Comparison of ENCODE assay signal across 18 cellular contexts in genomic region chr3:117788499-117788898, GRCh38.
DNase-seq lines count a peak whose midpoint lies in the region; ATAC-seq, FAIRE-seq and TF ChIP-seq lines count a peak whose summit lies in the region.
"Had no signal": no experiment of that assay in that cellular context is flagged by ENCODE, and none has a peak within 500 bp of the region (broad histone marks: within the 10 kb centered on the region; RNA-seq: fewer than 3 reads in every experiment).

No MANE protein-coding gene starts in this region.

- TF ChIP-seq POLR2A in H1 (IDR thresholded peaks at IDR 0.05; ENCODE audit: control extremely low read depth in 1 of 2, low read depth in 2 of 2, low read length in 2 of 2): no peak

- no peak overlapping the region for H2BK12ac ChIP-seq in H1 (ENCODE audit: low read depth, low read length)
- H2BK12ac ChIP-seq in mesenchymal stem cell (ENCODE audit: low read length in 2 of 2): no peak overlapping the region

- no peaks in the 10 kb centered on the region for H3K4me1 Mint-ChIP-seq in CD8-positive, alpha-beta T cell (ENCODE audit: low read depth)
- H3K4me1 Mint-ChIP-seq: CD4-positive, CD25-positive, alpha-beta regulatory T cell had no signal

- no peak overlapping the region for H2BK20ac ChIP-seq in H1 (ENCODE audit: low read length)

- TF ChIP-seq RAD21 in H1 (IDR thresholded peaks at IDR 0.05 in 1 of 2, conservative IDR thresholded peaks at IDR 0.05 in 1 of 2; ENCODE audit: low read depth in 2 of 2, low read length in 2 of 2): no peak

- no peak overlapping the region for H3K4me3 Mint-ChIP-seq in CD8-positive, alpha-beta T cell
- H3K4me3 Mint-ChIP-seq: CD4-positive, CD25-positive, alpha-beta regulatory T cell had no signal

- no peak overlapping the region for H2BK15ac ChIP-seq in H1 (ENCODE audit: low read length)
- no peak overlapping the region for H2BK15ac ChIP-seq in mesenchymal stem cell (ENCODE audit: low read depth, poor library complexity, severe bottlenecking)

- H3K23me2 ChIP-seq in H1 (ENCODE audit: low read depth, low read length): no peaks in the 10 kb centered on the region; the same call in 1 of the 2 replicates

- H2BK120ac ChIP-seq in H1 (replicated peaks; ENCODE audit: low read depth, low read length) (no peak overlapping the region), mesenchymal stem cell (ENCODE audit: low read depth, low read length) (no peak overlapping the region)

- no peak for FAIRE-seq in H1 (lab: Jason Lieb, UNC)
- FAIRE-seq: GM12892 had no signal

- H2AFZ ChIP-seq in H1 (ENCODE audit: low read length) (no peak overlapping the region), mesenchymal stem cell (ENCODE audit: low read depth, low read length) (no peak overlapping the region)
- H2AFZ ChIP-seq: PC-9 had no signal

- H3K36me3 Mint-ChIP-seq in CD8-positive, alpha-beta T cell: no peaks in the 10 kb centered on the region
- H3K36me3 Mint-ChIP-seq: CD4-positive, CD25-positive, alpha-beta regulatory T cell had no signal

- CTCF ChIA-PET in H1 (lab: Charles Lee; ENCODE audit: partially characterized antibody): interaction anchor here (0.7 to 1.3 kb wide), 3 partner anchors 11 to 171 kb away, joined by 3 read pairs; no protein-coding TSS in a partner anchor
- CTCF ChIA-PET in CD8-positive, alpha-beta T cell (lab: Charles Lee): no interaction called here

- H4K5ac ChIP-seq in H1 (ENCODE audit: insufficient read length, low read depth, low read length): no peak overlapping the region

- H3K27ac Mint-ChIP-seq in CD8-positive, alpha-beta T cell: no peak overlapping the region
- H3K27ac Mint-ChIP-seq: CD4-positive, CD25-positive, alpha-beta regulatory T cell had no signal

- H3K14ac ChIP-seq in H1 (ENCODE audit: insufficient read length) (no peak overlapping the region), mesenchymal stem cell (ENCODE audit: low read length in 2 of 2) (no peak overlapping the region)

- H3K36me3 ChIP-seq in HUES48 (ENCODE audit: control insufficient read depth, insufficient read depth, low read length) (no peaks in the 10 kb centered on the region), H1 (ENCODE audit: control insufficient read depth in 2 of 4, insufficient read depth in 4 of 4, low read length in 3 of 4) (no peaks in the 10 kb centered on the region), mesenchymal stem cell (ENCODE audit: control insufficient read depth in 1 of 2, insufficient read depth in 2 of 2, low read depth in 1 of 2, low read length in 2 of 2) (no peaks in the 10 kb centered on the region), MG63 (no peaks in the 10 kb centered on the region)
- no peaks in the 10 kb centered on the region for H3K36me3 ChIP-seq in CD8-positive, alpha-beta T cell (ENCODE audit: insufficient read depth, low read length)
- H3K36me3 ChIP-seq: SJCRH30 had no signal

- H3K4me2 ChIP-seq in H1 (ENCODE audit: insufficient read depth in 1 of 2, low read depth in 2 of 2, low read length in 2 of 2) (peak overlapping the region; percentile 4 to 45; a peak in 2 of 4 replicates), mesenchymal stem cell (ENCODE audit: low read length, poor library complexity, severe bottlenecking) (no peak overlapping the region)
- H3K4me2 ChIP-seq: PC-9 had no signal

- H3K9me3 ChIP-seq in HUES48 (ENCODE audit: control insufficient read depth, insufficient read depth, low read length): no peaks in the 10 kb centered on the region
- H3K9me3 ChIP-seq in H1 (ENCODE audit: insufficient read depth in 2 of 2, low read depth in 1 of 2, low read length in 1 of 2): no peaks in the 10 kb centered on the region
- no peaks in the 10 kb centered on the region for H3K9me3 ChIP-seq in mesenchymal stem cell (ENCODE audit: control insufficient read depth, low read length)
- no peaks in the 10 kb centered on the region for H3K9me3 ChIP-seq in CD8-positive, alpha-beta T cell (ENCODE audit: low read length)
- H3K9me3 ChIP-seq in MG63: no peaks in the 10 kb centered on the region
- H3K9me3 ChIP-seq: SJCRH30 had no signal

- H4K20me1 ChIP-seq in H1 (replicated peaks in 1 of 2; ENCODE audit: control insufficient read depth in 1 of 2, insufficient read depth in 2 of 2, low read length in 2 of 2): no peaks in the 10 kb centered on the region

- intact Hi-C loops in CD8-positive, alpha-beta T cell (cut with DNase I, micrococcal nuclease): no loop called here

- no peaks in the 10 kb centered on the region for H3K79me1 ChIP-seq in H1 (ENCODE audit: low read depth, low read length)
- H3K79me1 ChIP-seq in mesenchymal stem cell (replicated peaks; ENCODE audit: low read length, poor library complexity, severe bottlenecking): peaks cover 2% of the 10 kb centered on the region

- DNase-seq in Daoy (ENCODE audit: low read depth) (peak; percentile 5), H1 (ENCODE audit: low read depth in 1 of 2, low spot score in 2 of 2) (peak in 1 of 2 experiments; percentile 47), mesenchymal stem cell (no peak), MG63 (no peak)
- no peak for DNase-seq in CD8-positive, alpha-beta T cell
- DNase-seq: Calu3; CD4-positive, CD25-positive, alpha-beta regulatory T cell; GDM1; NCI-H1417 treated with DMSO at 0.1 percent for 48 hours; NCI-H1930; NCI-H2171; NCI-H748 treated with DMSO at 0.1 percent for 48 hours; PC-9; SJCRH30 had no signal

- no peak for TF ChIP-seq CTCF in H1 (IDR thresholded peaks at IDR 0.05; ENCODE audit: control extremely low read depth in 1 of 3, insufficient read depth in 1 of 3, low read depth in 1 of 3, low read length in 3 of 3)
- no peak for TF ChIP-seq CTCF in CD8-positive, alpha-beta T cell (IDR thresholded peaks at IDR 0.05)

- no peaks in the 10 kb centered on the region for H3K79me2 ChIP-seq in H1 (ENCODE audit: control insufficient read depth in 1 of 2, insufficient read depth in 2 of 2, low read length in 2 of 2)

- H3K56ac ChIP-seq in H1 (replicated peaks; ENCODE audit: insufficient read length, low read depth, low read length): no peak overlapping the region

- 94% methylated on average over 3 of the region's 3 CpGs; no CpG with 5 or more reads in 1 of the 2 experiments for WGBS in H1 (ENCODE audit: extremely low coverage in 1 of 2, insufficient coverage in 1 of 2, insufficient read length in 1 of 2, insufficient replicate concordance in 2 of 2, low coverage in 1 of 2, low lambda C conversion rate in 2 of 2, missing lambda C conversion rate in 1 of 2), 2 experiments
- WGBS in mesenchymal stem cell: 80% methylated on average over 3 of the region's 3 CpGs

- peak overlapping the region; percentile 46 for H3K27ac ChIP-seq in HUES48 (ENCODE audit: low read depth, low read length)
- no peak overlapping the region for H3K27ac ChIP-seq in H1 (ENCODE audit: low read depth, low read length)
- H3K27ac ChIP-seq in mesenchymal stem cell (ENCODE audit: low read length, poor library complexity, severe bottlenecking): peak overlapping the region; percentile 78
- no peak overlapping the region for H3K27ac ChIP-seq in CD8-positive, alpha-beta T cell (ENCODE audit: low read depth, low read length)
- H3K27ac ChIP-seq: PC-9, SJCRH30 had no signal

- H4K8ac ChIP-seq in H1 (ENCODE audit: extremely low read depth, insufficient read depth, low read length): no peak overlapping the region
- no peak overlapping the region for H4K8ac ChIP-seq in mesenchymal stem cell (ENCODE audit: low read length)

- POLR2A ChIA-PET in H1 (lab: Charles Lee; ENCODE audit: partially characterized antibody): interaction anchor here (0.7 kb wide), 1 partner anchor 9 kb away, joined by 3 read pairs; no protein-coding TSS in a partner anchor
- POLR2A ChIA-PET in CD8-positive, alpha-beta T cell (lab: Charles Lee): no interaction called here

- no peak overlapping the region for H2AK5ac ChIP-seq in H1 (ENCODE audit: low read depth, low read length)
- H2AK5ac ChIP-seq in mesenchymal stem cell (ENCODE audit: low read length, severe bottlenecking): peak overlapping the region; percentile 63

- no peak overlapping the region for H3K4me3 ChIP-seq in HUES48 (ENCODE audit: low read depth, low read length)
- H3K4me3 ChIP-seq in H1 (ENCODE audit: extremely low read depth in 1 of 4, insufficient read depth in 2 of 4, low read depth in 3 of 4, low read length in 4 of 4): no peak overlapping the region
- no peak overlapping the region for H3K4me3 ChIP-seq in mesenchymal stem cell (ENCODE audit: insufficient read depth in 1 of 2, low read depth in 1 of 2, low read length in 2 of 2)
- no peak overlapping the region for H3K4me3 ChIP-seq in CD8-positive, alpha-beta T cell (ENCODE audit: low read depth, low read length)
- no peak overlapping the region for H3K4me3 ChIP-seq in MG63
- H3K4me3 ChIP-seq: PC-9, SJCRH30 had no signal

- H3K18ac ChIP-seq in H1 (ENCODE audit: extremely low read depth, low read length) (no peak overlapping the region), mesenchymal stem cell (ENCODE audit: low read depth in 1 of 2, low read length in 2 of 2) (no peak overlapping the region)

- H3K4me1 ChIP-seq in HUES48 (ENCODE audit: control insufficient read depth, insufficient read depth, low read length) (peaks cover 35% of the 10 kb centered on the region), H1 (replicated peaks in 1 of 4; ENCODE audit: control insufficient read depth in 3 of 4, insufficient read depth in 4 of 4, low read length in 3 of 4) (peaks cover 0 to 14% (median 5%) of the 10 kb centered on the region in 4 experiments; a peak in 4 of 7 replicates), mesenchymal stem cell (ENCODE audit: control insufficient read depth, insufficient read depth, low read depth, low read length) (peaks cover 2% of the 10 kb centered on the region)
- H3K4me1 ChIP-seq in CD8-positive, alpha-beta T cell (ENCODE audit: insufficient read depth, low read length): no peaks in the 10 kb centered on the region
- H3K4me1 ChIP-seq: SJCRH30 had no signal

- H3K23ac ChIP-seq in H1 (ENCODE audit: insufficient read length) (no peak overlapping the region), mesenchymal stem cell (ENCODE audit: low read length in 2 of 2) (no peak overlapping the region)

- no peak for ATAC-seq in CD8-positive, alpha-beta T cell
- ATAC-seq in HG03175 (IDR thresholded peaks at IDR 0.05; ENCODE audit: unreplicated experiment): no peak
- ATAC-seq in HG02642 (IDR thresholded peaks at IDR 0.05; ENCODE audit: poor library complexity, unreplicated experiment): no peak

- TF ChIP-seq EP300 in H1 (IDR thresholded peaks at IDR 0.05; ENCODE audit: borderline replicate concordance in 1 of 2, low read depth in 2 of 2, low read length in 2 of 2): no peak

- H3K9ac ChIP-seq in HUES48 (ENCODE audit: low read depth, low read length): no peak overlapping the region
- H3K9ac ChIP-seq in H1 (replicated peaks in 1 of 4; ENCODE audit: extremely low read depth in 1 of 4, low read depth in 3 of 4, low read length in 3 of 4): no peak overlapping the region
- H3K9ac ChIP-seq in mesenchymal stem cell (ENCODE audit: low read length): no peak overlapping the region

- H2BK5ac ChIP-seq in H1 (ENCODE audit: low read depth, low read length): no peak overlapping the region
- H2BK5ac ChIP-seq in mesenchymal stem cell (ENCODE audit: low read depth, low read length, poor library complexity, severe bottlenecking): no peak overlapping the region

- H4K91ac ChIP-seq in H1 (replicated peaks; ENCODE audit: insufficient read length, low read length) (no peak overlapping the region), mesenchymal stem cell (ENCODE audit: low read length) (no peak overlapping the region)

- no peaks in the 10 kb centered on the region for H3K27me3 Mint-ChIP-seq in CD8-positive, alpha-beta T cell (ENCODE audit: low read depth)
- H3K27me3 Mint-ChIP-seq: CD4-positive, CD25-positive, alpha-beta regulatory T cell had no signal

- H3K9me3 Mint-ChIP-seq in CD8-positive, alpha-beta T cell: peaks cover 2% of the 10 kb centered on the region

- H3K27me3 ChIP-seq in HUES48 (ENCODE audit: control insufficient read depth, insufficient read depth, low read length) (no peaks in the 10 kb centered on the region), H1 (replicated peaks in 1 of 4; ENCODE audit: control insufficient read depth in 3 of 4, extremely low read depth in 1 of 4, insufficient read depth in 3 of 4, low read length in 3 of 4) (no peaks in the 10 kb centered on the region), mesenchymal stem cell (ENCODE audit: control insufficient read depth in 1 of 2, insufficient read depth in 1 of 2, low read length in 2 of 2) (no peaks in the 10 kb centered on the region), MG63 (no peaks in the 10 kb centered on the region)
- H3K27me3 ChIP-seq in CD8-positive, alpha-beta T cell (ENCODE audit: insufficient read depth, low read length): no peaks in the 10 kb centered on the region

- H3K4ac ChIP-seq in H1 (replicated peaks; ENCODE audit: insufficient read length, low read depth, low read length) (no peak overlapping the region), mesenchymal stem cell (ENCODE audit: low read depth in 1 of 2, low read length in 2 of 2) (no peak overlapping the region)

Comparison
In these comparisons a context has a peak if more than half of its experiments do, and no peak if none do; other contexts are left out.
1. H3K27ac ChIP-seq: peak in HUES48 (single experiment) and mesenchymal stem cell (single experiment); none in H1 (single experiment) and CD8-positive, alpha-beta T cell (single experiment).